8 cellular contexts compared by ENCODE assay signal in genomic region chr17:66301418-66301863, GRCh38. TPM values are rescaled to one million over a fixed set of nuclear protein-coding genes. Genes with fewer than 3 reads are reported as not detected.
DNase-seq lines count a peak whose midpoint lies in the region; ATAC-seq, FAIRE-seq and TF ChIP-seq lines count a peak whose summit lies in the region.

No MANE protein-coding gene starts in this region.

- no peak for TF ChIP-seq EP300 in A549 (IDR thresholded peaks at IDR 0.05)

- peak overlapping the region; percentile 85 for H3K4me3 ChIP-seq in A549
- H3K4me3 ChIP-seq in HUES48 (ENCODE audit: low read depth, low read length) = peak overlapping the region; percentile 80
- peak overlapping the region; percentile 79 for H3K4me3 ChIP-seq in cardiac fibroblast (replicated peaks in 1 of 2; ENCODE audit: low read depth in 2 of 2, low read length in 2 of 2)
- H3K4me3 ChIP-seq in mucosa of rectum (ENCODE audit: low read length in 2 of 2) = peak overlapping the region; percentile 79 to 81

- H3K4me1 ChIP-seq in A549 (peaks cover 15% of the 10 kb centered on the region), HUES48 (ENCODE audit: control insufficient read depth, insufficient read depth, low read length) (peaks cover 33% of the 10 kb centered on the region), mucosa of rectum (ENCODE audit: control insufficient read depth in 2 of 2, insufficient read depth in 2 of 2, low read length in 2 of 2) (peaks cover 10 to 14% of the 10 kb centered on the region in 2 donors)

- no peak for ATAC-seq in A549

- CTCF ChIA-PET in A549 (lab: Yijun Ruan, JAX) = interaction anchor here (0.9 to 4.7 kb wide), 11 partner anchors 9 to 373 kb away, joined by 3 to 24 read pairs (median 6); no protein-coding TSS in a partner anchor

- H3K9me3 ChIP-seq in A549 = no peaks in the 10 kb centered on the region
- H3K9me3 ChIP-seq in HUES48 (ENCODE audit: control insufficient read depth, insufficient read depth, low read length) = no peaks in the 10 kb centered on the region
- H3K9me3 ChIP-seq in mucosa of rectum (ENCODE audit: control insufficient read depth in 2 of 2, low read length in 2 of 2) = no peaks in the 10 kb centered on the region

- H3K27me3 ChIP-seq in HUES48 (ENCODE audit: control insufficient read depth, insufficient read depth, low read length) (peaks cover 22% of the 10 kb centered on the region), mucosa of rectum (ENCODE audit: control insufficient read depth in 2 of 2, insufficient read depth in 2 of 2, low read length in 2 of 2) (no peaks in the 10 kb centered on the region)

- WGBS in A549 (ENCODE audit: missing lambda C conversion rate) = 69% methylated on average over 12 of the region's 12 CpGs

- TF ChIP-seq CTCF in A549 (IDR thresholded peaks at IDR 0.05) (no peak), cardiac fibroblast (IDR thresholded peaks at IDR 0.05; ENCODE audit: low read depth, low read length) (no peak)

- peak overlapping the region; percentile 95 for H3K4me2 ChIP-seq in A549

- H3K9ac ChIP-seq in HUES48 (ENCODE audit: low read depth, low read length) = no peak overlapping the region
- H3K9ac ChIP-seq in mucosa of rectum (ENCODE audit: low read depth in 1 of 2, low read length in 2 of 2) = peak overlapping the region; percentile 60 to 82

- FAIRE-seq in A549 (lab: Jason Lieb, UNC) = no peak

- TF ChIP-seq RAD21 in A549 (conservative IDR thresholded peaks at IDR 0.05 in 1 of 2, IDR thresholded peaks at IDR 0.05 in 1 of 2) = no peak

- H3K27ac ChIP-seq in A549 (peak overlapping the region; percentile 88 to 97), HUES48 (ENCODE audit: low read depth, low read length) (no peak overlapping the region), mucosa of rectum (ENCODE audit: low read depth in 2 of 2, low read length in 2 of 2) (no peak overlapping the region)

- H3K36me3 ChIP-seq in HUES48 (ENCODE audit: control insufficient read depth, insufficient read depth, low read length) = no peaks in the 10 kb centered on the region
- H3K36me3 ChIP-seq in mucosa of rectum (ENCODE audit: control insufficient read depth in 2 of 2, insufficient read depth in 2 of 2, low read length in 2 of 2) = no peaks in the 10 kb centered on the region

- POLR2A ChIA-PET in A549 (lab: Yijun Ruan, JAX) = interaction anchor here (0.6 to 1.5 kb wide), 3 partner anchors 28 to 247 kb away, joined by 3 to 4 read pairs (median 3); no protein-coding TSS in a partner anchor

- no peak for DNase-seq in A549 (ENCODE audit: low read depth in 1 of 2, low spot score in 1 of 2)
- DNase-seq in cardiac fibroblast (ENCODE audit: low read depth in 2 of 2) = no peak
- no peak for DNase-seq in SIG-M5 (lab: John Stamatoyannopoulos, UW)
- DNase-seq in OCI-M1 (lab: John Stamatoyannopoulos, UW) = no peak
- no peak for DNase-seq in stimulated activated CD4-positive, alpha-beta T cell treated with anti-CD3 and anti-CD28 coated beads, Interleukin-4, amount 100 ng/mL, for 24 hours
- no peak for DNase-seq in HCEC 1CT

- no peak for TF ChIP-seq POLR2A in A549 (IDR thresholded peaks at IDR 0.05; ENCODE audit: low read length)

TF ChIP-seq in A549, 52 proteins besides CTCF, POLR2A, EP300 and RAD21:
- no peak for TF ChIP-seq ZFP36 (IDR thresholded peaks at IDR 0.05; ENCODE audit: borderline replicate concordance, partially characterized antibody)
- no peak for TF ChIP-seq HOXA7 (CRISPR knock-in tag; IDR thresholded peaks at IDR 0.05)
- TF ChIP-seq NPAS2 (CRISPR knock-in tag; IDR thresholded peaks at IDR 0.05; ENCODE audit: borderline replicate concordance) = no peak
- peak; percentile 6; the same call in 1 of the 2 replicates for TF ChIP-seq E2F6 (IDR thresholded peaks at IDR 0.05; ENCODE audit: borderline replicate concordance, low read depth)
- TF ChIP-seq MAX (IDR thresholded peaks at IDR 0.05) = peak; percentile 46; the same call in 1 of the 2 replicates
- TF ChIP-seq CBX2 (IDR thresholded peaks at IDR 0.05; ENCODE audit: borderline replicate concordance, low read depth) = no peak
- TF ChIP-seq JUN (IDR thresholded peaks at IDR 0.05) = no peak
- no peak for TF ChIP-seq ATOH8 (CRISPR knock-in tag; IDR thresholded peaks at IDR 0.05; ENCODE audit: low read depth)
- TF ChIP-seq NR3C1 (IDR thresholded peaks at IDR 0.05) = no peak
- no peak for TF ChIP-seq RCOR1 (IDR thresholded peaks at IDR 0.05; ENCODE audit: low read depth, low read length)

RNA-seq across cellular contexts. Expression of gene PRKCA, which starts 1.0 kb away (rescaled TPM):
- polyA plus RNA-seq in A549 (2011; rRNA removed) (65.0 and 79.7 TPM in 2 replicates), A549 (2017; fragmentation: RNase III; extraction: RNeasy Plus Mini Kit Qiagen cat#74134 plus additional on column Dnase treatment) (28.1 to 28.8 TPM (median 28.1 TPM) in 3 replicates)
- polyA plus RNA-seq in A549 (2012; cell fraction: cytosol; rRNA removed) = 22.5 and 28.8 TPM in 2 replicates
- 33.6 and 40.4 TPM in 2 replicates for polyA plus RNA-seq in A549 (2012; cell fraction: nucleus; rRNA removed)
- 66.8 and 80.3 TPM in 2 replicates for polyA minus RNA-seq in A549 (2011; rRNA and poly(A)+ RNA removed)

Comparison
In these comparisons a context has a peak if more than half of its experiments do, and no peak if none do; other contexts are left out.
1. H3K27ac ChIP-seq: peak in A549 (2 of 2); none in HUES48 (single experiment) and mucosa of rectum (0 of 2).
2. Peak in every context shown above with its lines, with median percentiles within 50 percentile points of each other: H3K4me3 ChIP-seq.